ENCODE assay signal across 25 cellular contexts in the genomic region with DNA sequence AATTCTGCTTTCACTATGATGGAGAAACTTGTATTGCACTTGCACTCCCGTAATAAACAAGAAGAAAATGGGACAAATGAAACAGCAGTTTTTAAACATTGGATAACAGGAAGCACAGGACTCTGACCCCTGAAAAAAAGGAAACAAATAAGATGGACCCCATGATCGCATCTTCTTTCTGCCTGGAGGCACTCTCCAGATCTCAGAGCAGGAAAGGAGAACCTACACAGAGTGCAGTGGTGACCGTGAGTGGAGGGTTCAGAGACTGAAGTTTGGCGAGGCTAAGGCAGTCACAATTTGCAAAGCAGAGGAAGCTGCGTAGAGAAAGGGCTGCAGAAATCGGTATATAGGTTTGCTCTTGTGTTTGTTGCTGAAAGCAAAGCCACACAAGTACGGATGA. TPM values are rescaled to one million over a fixed set of nuclear protein-coding genes. Genes with fewer than 3 reads are reported as not detected.
"Had no signal": no experiment of that assay in that cellular context is flagged by ENCODE, and none has a peak within 500 bp of the region (broad histone marks: within the 10 kb centered on the region; RNA-seq: fewer than 3 reads in every experiment).

No MANE protein-coding gene starts in this region.

- H3K4me3 ChIP-seq: coronary artery, spleen, upper lobe of left lung had no signal

- H3K4me1 Mint-ChIP-seq: activated B cell treated with CpG ODN at 0.5 μM for 24 hours had no signal

- H3K27ac ChIP-seq: coronary artery, foreskin keratinocyte, spleen, upper lobe of left lung had no signal

- H3K4me1 ChIP-seq: foreskin keratinocyte, spleen, upper lobe of left lung had no signal

- ATAC-seq: activated T-cell treated with anti-CD3 and anti-CD28 coated beads, Interleukin-2, amount 50 U/mL, for 72 hours; foreskin keratinocyte had no signal

- H3K27me3 ChIP-seq: upper lobe of left lung had no signal

- H3K4me3 Mint-ChIP-seq: activated B cell treated with CpG ODN at 0.5 μM for 24 hours; activated naive CD4-positive, alpha-beta T cell treated with anti-CD3 and anti-CD28 coated beads for 36 hours; activated T-cell treated with anti-CD3 and anti-CD28 coated beads, Interleukin-2, amount 50 U/mL, for 72 hours; nephron had no signal

- H3K9me3 Mint-ChIP-seq: activated naive CD4-positive, alpha-beta T cell treated with anti-CD3 and anti-CD28 coated beads for 36 hours had no signal

- H3K9me3 ChIP-seq: upper lobe of left lung had no signal

- H3K36me3 ChIP-seq: spleen, upper lobe of left lung had no signal

- DNase-seq: activated B cell treated with CpG ODN at 0.5 μM for 24 hours; activated CD4-positive, alpha-beta T cell treated with anti-CD3 and anti-CD28 coated beads for 4 hours; activated CD4-positive, alpha-beta T cell treated with anti-CD3 and anti-CD28 coated beads, Interleukin-2, amount 50 U/mL, for 48 hours; activated effector memory CD4-positive, alpha-beta T cell treated with Interleukin-2 at 50 U/mL for 16 hours; activated naive CD4-positive, alpha-beta T cell treated with anti-CD3 and anti-CD28 coated beads for 36 hours; activated T-cell treated with anti-CD3 and anti-CD28 coated beads, Interleukin-2, amount 50 U/mL, for 72 hours; amygdala; cerebellar nuclear complex; effector CD4-positive, alpha-beta T cell; foreskin keratinocyte; glutamatergic neuron; hippocampal formation; occipital lobe; retina; spleen; stimulated activated CD4-positive, alpha-beta T cell treated with anti-CD3 and anti-CD28 coated beads, Interleukin-4, amount 100 ng/mL, for 1 hour; stimulated activated naive CD4-positive, alpha-beta T cell treated with Interleukin-2 at 50 U/mL for 16 hours; T-helper 1 cell; upper lobe of left lung had no signal

- H3K27ac Mint-ChIP-seq: activated B cell treated with CpG ODN at 0.5 μM for 24 hours; activated naive CD4-positive, alpha-beta T cell treated with anti-CD3 and anti-CD28 coated beads for 36 hours; activated T-cell treated with anti-CD3 and anti-CD28 coated beads, Interleukin-2, amount 50 U/mL, for 72 hours; nephron had no signal

RNA-seq across cellular contexts. Expression of gene FGF6, which starts 6.1 kb away (rescaled TPM):
- total RNA-seq: activated B cell treated with CpG ODN at 0.5 μM for 24 hours; activated CD8-positive, alpha-beta memory T cell treated with anti-CD3 and anti-CD28 coated beads for 36 hours; activated naive CD4-positive, alpha-beta T cell treated with anti-CD3 and anti-CD28 coated beads for 36 hours; activated T-cell treated with anti-CD3 and anti-CD28 coated beads, Interleukin-2, amount 50 U/mL, for 72 hours; bronchial epithelial cell; foreskin keratinocyte; liver; occipital lobe; posterior vena cava; spleen; upper lobe of left lung had no signal
